ENCODE assay signal across 2 cellular contexts in the genomic region with DNA sequence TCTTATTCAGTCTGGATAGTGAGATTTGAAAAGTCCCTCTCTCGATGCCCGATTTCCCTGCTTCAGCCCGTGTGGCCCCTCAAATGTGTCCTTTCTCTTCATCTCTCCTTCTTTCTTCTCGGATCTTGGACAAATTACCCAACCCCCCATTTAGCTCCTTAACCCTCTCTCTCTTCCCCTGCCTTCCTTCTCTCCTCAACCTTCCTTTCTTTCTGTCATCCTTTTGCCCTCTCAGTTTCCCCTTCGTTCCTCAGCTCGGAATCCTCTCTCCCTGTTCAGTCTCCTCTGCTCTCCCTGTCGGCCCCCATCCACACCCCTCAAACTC.
TF ChIP-seq lines count a peak whose summit lies in the region.

No MANE protein-coding gene starts in this region.

TF ChIP-seq in GM12878, 131 proteins besides CTCF, POLR2A, EP300 and RAD21:
- peak; percentile 15; the same call in 1 of the 2 replicates for TF ChIP-seq NBN (IDR thresholded peaks at IDR 0.05)
- TF ChIP-seq IKZF2 (IDR thresholded peaks at IDR 0.05): peak in 1 of 2 experiments; percentile 42; a peak in 1 of 4 replicates
- TF ChIP-seq ZZZ3 (IDR thresholded peaks at IDR 0.05; ENCODE audit: control insufficient read depth, insufficient read length, low read depth): no peak
- no peak for TF ChIP-seq POLR2AphosphoS5 (IDR thresholded peaks at IDR 0.05; ENCODE audit: low read length)
- TF ChIP-seq, protein P1, sequence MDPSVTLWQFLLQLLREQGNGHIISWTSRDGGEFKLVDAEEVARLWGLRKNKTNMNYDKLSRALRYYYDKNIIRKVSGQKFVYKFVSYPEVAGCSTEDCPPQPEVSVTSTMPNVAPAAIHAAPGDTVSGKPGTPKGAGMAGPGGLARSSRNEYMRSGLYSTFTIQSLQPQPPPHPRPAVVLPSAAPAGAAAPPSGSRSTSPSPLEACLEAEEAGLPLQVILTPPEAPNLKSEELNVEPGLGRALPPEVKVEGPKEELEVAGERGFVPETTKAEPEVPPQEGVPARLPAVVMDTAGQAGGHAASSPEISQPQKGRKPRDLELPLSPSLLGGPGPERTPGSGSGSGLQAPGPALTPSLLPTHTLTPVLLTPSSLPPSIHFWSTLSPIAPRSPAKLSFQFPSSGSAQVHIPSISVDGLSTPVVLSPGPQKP (IDR thresholded peaks at IDR 0.05; ENCODE audit: low read depth, low read length): no peak
- no peak for TF ChIP-seq CBX5 (IDR thresholded peaks at IDR 0.05; ENCODE audit: low read depth)
- 0 out of 2 replicates have a peak, but pooled peaks have one; percentile 2 for TF ChIP-seq RUNX3 (IDR thresholded peaks at IDR 0.05; ENCODE audit: low read length)
- TF ChIP-seq CHD4 (IDR thresholded peaks at IDR 0.05): no peak
- TF ChIP-seq, protein P2, sequence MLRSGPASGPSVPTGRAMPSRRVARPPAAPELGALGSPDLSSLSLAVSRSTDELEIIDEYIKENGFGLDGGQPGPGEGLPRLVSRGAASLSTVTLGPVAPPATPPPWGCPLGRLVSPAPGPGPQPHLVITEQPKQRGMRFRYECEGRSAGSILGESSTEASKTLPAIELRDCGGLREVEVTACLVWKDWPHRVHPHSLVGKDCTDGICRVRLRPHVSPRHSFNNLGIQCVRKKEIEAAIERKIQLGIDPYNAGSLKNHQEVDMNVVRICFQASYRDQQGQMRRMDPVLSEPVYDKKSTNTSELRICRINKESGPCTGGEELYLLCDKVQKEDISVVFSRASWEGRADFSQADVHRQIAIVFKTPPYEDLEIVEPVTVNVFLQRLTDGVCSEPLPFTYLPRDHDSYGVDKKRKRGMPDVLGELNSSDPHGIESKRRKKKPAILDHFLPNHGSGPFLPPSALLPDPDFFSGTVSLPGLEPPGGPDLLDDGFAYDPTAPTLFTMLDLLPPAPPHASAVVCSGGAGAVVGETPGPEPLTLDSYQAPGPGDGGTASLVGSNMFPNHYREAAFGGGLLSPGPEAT (IDR thresholded peaks at IDR 0.05; ENCODE audit: low read depth): peak; percentile 28; the same call in 1 of the 2 replicates
- TF ChIP-seq YBX1 (IDR thresholded peaks at IDR 0.05): peak; percentile 67; the same call in 1 of the 2 replicates
- TF ChIP-seq, protein P3, sequence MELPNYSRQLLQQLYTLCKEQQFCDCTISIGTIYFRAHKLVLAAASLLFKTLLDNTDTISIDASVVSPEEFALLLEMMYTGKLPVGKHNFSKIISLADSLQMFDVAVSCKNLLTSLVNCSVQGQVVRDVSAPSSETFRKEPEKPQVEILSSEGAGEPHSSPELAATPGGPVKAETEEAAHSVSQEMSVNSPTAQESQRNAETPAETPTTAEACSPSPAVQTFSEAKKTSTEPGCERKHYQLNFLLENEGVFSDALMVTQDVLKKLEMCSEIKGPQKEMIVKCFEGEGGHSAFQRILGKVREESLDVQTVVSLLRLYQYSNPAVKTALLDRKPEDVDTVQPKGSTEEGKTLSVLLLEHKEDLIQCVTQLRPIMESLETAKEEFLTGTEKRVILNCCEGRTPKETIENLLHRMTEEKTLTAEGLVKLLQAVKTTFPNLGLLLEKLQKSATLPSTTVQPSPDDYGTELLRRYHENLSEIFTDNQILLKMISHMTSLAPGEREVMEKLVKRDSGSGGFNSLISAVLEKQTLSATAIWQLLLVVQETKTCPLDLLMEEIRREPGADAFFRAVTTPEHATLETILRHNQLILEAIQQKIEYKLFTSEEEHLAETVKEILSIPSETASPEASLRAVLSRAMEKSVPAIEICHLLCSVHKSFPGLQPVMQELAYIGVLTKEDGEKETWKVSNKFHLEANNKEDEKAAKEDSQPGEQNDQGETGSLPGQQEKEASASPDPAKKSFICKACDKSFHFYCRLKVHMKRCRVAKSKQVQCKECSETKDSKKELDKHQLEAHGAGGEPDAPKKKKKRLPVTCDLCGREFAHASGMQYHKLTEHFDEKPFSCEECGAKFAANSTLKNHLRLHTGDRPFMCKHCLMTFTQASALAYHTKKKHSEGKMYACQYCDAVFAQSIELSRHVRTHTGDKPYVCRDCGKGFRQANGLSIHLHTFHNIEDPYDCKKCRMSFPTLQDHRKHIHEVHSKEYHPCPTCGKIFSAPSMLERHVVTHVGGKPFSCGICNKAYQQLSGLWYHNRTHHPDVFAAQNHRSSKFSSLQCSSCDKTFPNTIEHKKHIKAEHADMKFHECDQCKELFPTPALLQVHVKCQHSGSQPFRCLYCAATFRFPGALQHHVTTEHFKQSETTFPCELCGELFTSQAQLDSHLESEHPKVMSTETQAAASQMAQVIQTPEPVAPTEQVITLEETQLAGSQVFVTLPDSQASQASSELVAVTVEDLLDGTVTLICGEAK (IDR thresholded peaks at IDR 0.05; ENCODE audit: borderline replicate concordance): 0 out of 2 replicates have a peak, but pooled peaks have one; percentile 21
- TF ChIP-seq PML (IDR thresholded peaks at IDR 0.05; ENCODE audit: low read length): 0 out of 2 replicates have a peak, but pooled peaks have one; percentile 6

TF ChIP-seq in liver, 16 proteins besides CTCF, POLR2A, EP300 and RAD21:
- TF ChIP-seq RXRA (IDR thresholded peaks at IDR 0.05): no peak
- no peak for TF ChIP-seq FOXA2 (IDR thresholded peaks at IDR 0.05)
- no peak for TF ChIP-seq YY1 (IDR thresholded peaks at IDR 0.05)
- TF ChIP-seq, protein P4, sequence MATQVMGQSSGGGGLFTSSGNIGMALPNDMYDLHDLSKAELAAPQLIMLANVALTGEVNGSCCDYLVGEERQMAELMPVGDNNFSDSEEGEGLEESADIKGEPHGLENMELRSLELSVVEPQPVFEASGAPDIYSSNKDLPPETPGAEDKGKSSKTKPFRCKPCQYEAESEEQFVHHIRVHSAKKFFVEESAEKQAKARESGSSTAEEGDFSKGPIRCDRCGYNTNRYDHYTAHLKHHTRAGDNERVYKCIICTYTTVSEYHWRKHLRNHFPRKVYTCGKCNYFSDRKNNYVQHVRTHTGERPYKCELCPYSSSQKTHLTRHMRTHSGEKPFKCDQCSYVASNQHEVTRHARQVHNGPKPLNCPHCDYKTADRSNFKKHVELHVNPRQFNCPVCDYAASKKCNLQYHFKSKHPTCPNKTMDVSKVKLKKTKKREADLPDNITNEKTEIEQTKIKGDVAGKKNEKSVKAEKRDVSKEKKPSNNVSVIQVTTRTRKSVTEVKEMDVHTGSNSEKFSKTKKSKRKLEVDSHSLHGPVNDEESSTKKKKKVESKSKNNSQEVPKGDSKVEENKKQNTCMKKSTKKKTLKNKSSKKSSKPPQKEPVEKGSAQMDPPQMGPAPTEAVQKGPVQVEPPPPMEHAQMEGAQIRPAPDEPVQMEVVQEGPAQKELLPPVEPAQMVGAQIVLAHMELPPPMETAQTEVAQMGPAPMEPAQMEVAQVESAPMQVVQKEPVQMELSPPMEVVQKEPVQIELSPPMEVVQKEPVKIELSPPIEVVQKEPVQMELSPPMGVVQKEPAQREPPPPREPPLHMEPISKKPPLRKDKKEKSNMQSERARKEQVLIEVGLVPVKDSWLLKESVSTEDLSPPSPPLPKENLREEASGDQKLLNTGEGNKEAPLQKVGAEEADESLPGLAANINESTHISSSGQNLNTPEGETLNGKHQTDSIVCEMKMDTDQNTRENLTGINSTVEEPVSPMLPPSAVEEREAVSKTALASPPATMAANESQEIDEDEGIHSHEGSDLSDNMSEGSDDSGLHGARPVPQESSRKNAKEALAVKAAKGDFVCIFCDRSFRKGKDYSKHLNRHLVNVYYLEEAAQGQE (IDR thresholded peaks at IDR 0.05): no peak
- TF ChIP-seq, protein P5, sequence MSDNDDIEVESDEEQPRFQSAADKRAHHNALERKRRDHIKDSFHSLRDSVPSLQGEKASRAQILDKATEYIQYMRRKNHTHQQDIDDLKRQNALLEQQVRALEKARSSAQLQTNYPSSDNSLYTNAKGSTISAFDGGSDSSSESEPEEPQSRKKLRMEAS (IDR thresholded peaks at IDR 0.05): no peak
- no peak for TF ChIP-seq JUND (IDR thresholded peaks at IDR 0.05)
- no peak for TF ChIP-seq HNF4A (conservative IDR thresholded peaks at IDR 0.05)
- no peak for TF ChIP-seq FOXA1 (IDR thresholded peaks at IDR 0.05)
- TF ChIP-seq, protein P6, sequence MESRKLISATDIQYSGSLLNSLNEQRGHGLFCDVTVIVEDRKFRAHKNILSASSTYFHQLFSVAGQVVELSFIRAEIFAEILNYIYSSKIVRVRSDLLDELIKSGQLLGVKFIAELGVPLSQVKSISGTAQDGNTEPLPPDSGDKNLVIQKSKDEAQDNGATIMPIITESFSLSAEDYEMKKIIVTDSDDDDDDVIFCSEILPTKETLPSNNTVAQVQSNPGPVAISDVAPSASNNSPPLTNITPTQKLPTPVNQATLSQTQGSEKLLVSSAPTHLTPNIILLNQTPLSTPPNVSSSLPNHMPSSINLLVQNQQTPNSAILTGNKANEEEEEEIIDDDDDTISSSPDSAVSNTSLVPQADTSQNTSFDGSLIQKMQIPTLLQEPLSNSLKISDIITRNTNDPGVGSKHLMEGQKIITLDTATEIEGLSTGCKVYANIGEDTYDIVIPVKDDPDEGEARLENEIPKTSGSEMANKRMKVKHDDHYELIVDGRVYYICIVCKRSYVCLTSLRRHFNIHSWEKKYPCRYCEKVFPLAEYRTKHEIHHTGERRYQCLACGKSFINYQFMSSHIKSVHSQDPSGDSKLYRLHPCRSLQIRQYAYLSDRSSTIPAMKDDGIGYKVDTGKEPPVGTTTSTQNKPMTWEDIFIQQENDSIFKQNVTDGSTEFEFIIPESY (IDR thresholded peaks at IDR 0.05): no peak
- TF ChIP-seq EGR1 (IDR thresholded peaks at IDR 0.05; ENCODE audit: low read depth in 2 of 2): no peak
- TF ChIP-seq NR2F2 (IDR thresholded peaks at IDR 0.05): no peak
- TF ChIP-seq GABPA (IDR thresholded peaks at IDR 0.05 in 1 of 2, conservative IDR thresholded peaks at IDR 0.05 in 1 of 2): no peak
- TF ChIP-seq, protein P7, sequence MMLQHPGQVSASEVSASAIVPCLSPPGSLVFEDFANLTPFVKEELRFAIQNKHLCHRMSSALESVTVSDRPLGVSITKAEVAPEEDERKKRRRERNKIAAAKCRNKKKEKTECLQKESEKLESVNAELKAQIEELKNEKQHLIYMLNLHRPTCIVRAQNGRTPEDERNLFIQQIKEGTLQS (IDR thresholded peaks at IDR 0.05): no peak
- TF ChIP-seq TAF1 (conservative IDR thresholded peaks at IDR 0.05): no peak
